ENCODE assay signal across 1 cellular context in genomic region chr16:641326-642188, GRCh38.
A peak's percentile ranks its signal among the peaks of the same experiment; 100 is the strongest.
TF ChIP-seq lines count a peak whose summit lies in the region.

TSS of gene MCRIP2 (plus strand) at chr16:641828. CDS start at chr16:641992, 164 bp downstream.

TF ChIP-seq in K562, 482 proteins besides CTCF, POLR2A, EP300 and RAD21 (continued from another document and continues in another):
- no peak for TF ChIP-seq FOXM1 (IDR thresholded peaks at IDR 0.05; ENCODE audit: low read depth)
- peak; percentile 78; the same call in 1 of the 2 replicates for TF ChIP-seq FOXM1 (CRISPR knock-in tag; IDR thresholded peaks at IDR 0.05; ENCODE audit: low read depth)
- peak; percentile 83 for TF ChIP-seq RBFOX2 (IDR thresholded peaks at IDR 0.05; ENCODE audit: low read depth, low read length)
- TF ChIP-seq ZNF23 (CRISPR knock-in tag; IDR thresholded peaks at IDR 0.05) = no peak
- 0 out of 2 replicates have a peak, but pooled peaks have one; percentile 36 for TF ChIP-seq ZNF77 (CRISPR knock-in tag; IDR thresholded peaks at IDR 0.05)
- no peak for TF ChIP-seq SAFB (IDR thresholded peaks at IDR 0.05; ENCODE audit: borderline replicate concordance, low read depth, low read length)
- peak; percentile 84 for TF ChIP-seq GATAD2B (IDR thresholded peaks at IDR 0.05; ENCODE audit: borderline replicate concordance)
- TF ChIP-seq ZNF512 (tag; IDR thresholded peaks at IDR 0.05) = no peak
- no peak for TF ChIP-seq CBFA2T3 (IDR thresholded peaks at IDR 0.05)
- TF ChIP-seq ZNF778 (CRISPR knock-in tag; IDR thresholded peaks at IDR 0.05) = no peak
- TF ChIP-seq TFAP4 (CRISPR knock-in tag; IDR thresholded peaks at IDR 0.05; ENCODE audit: borderline replicate concordance) = peak; percentile 51; the same call in 1 of the 2 replicates
- 0 out of 2 replicates have a peak, but pooled peaks have one; percentile 18 for TF ChIP-seq ZNF395 (CRISPR knock-in tag; IDR thresholded peaks at IDR 0.05)
- peak; percentile 27 for TF ChIP-seq U2AF1 (optimal IDR thresholded peaks at IDR 0.05; ENCODE audit: low read depth, low read length)
- TF ChIP-seq POLR2AphosphoS2 (IDR thresholded peaks at IDR 0.05; ENCODE audit: low read length) = no peak
- TF ChIP-seq KLF13 (tag; IDR thresholded peaks at IDR 0.05; ENCODE audit: borderline replicate concordance, low read depth) = peak; percentile 95
- peak; percentile 86 for TF ChIP-seq VEZF1 (CRISPR knock-in tag; IDR thresholded peaks at IDR 0.05)
- TF ChIP-seq ZNF347 (CRISPR knock-in tag; IDR thresholded peaks at IDR 0.05; ENCODE audit: low read depth) = no peak
- TF ChIP-seq ZNF592 (IDR thresholded peaks at IDR 0.05) = peak; percentile 2; the same call in 1 of the 2 replicates
- 0 out of 4 replicates have a peak, but pooled peaks of 1 of the 2 experiments have one; percentile 45 for TF ChIP-seq KDM4B (IDR thresholded peaks at IDR 0.05; ENCODE audit: borderline replicate concordance in 2 of 2, low read depth in 1 of 2)
- TF ChIP-seq ZFP1 (CRISPR knock-in tag; IDR thresholded peaks at IDR 0.05) = no peak
- TF ChIP-seq LEF1 (IDR thresholded peaks at IDR 0.05) = no peak
- peak; percentile 13; the same call in 1 of the 2 replicates for TF ChIP-seq ZNF511 (CRISPR knock-in tag; IDR thresholded peaks at IDR 0.05)
- TF ChIP-seq CBX3 (IDR thresholded peaks at IDR 0.05; ENCODE audit: borderline replicate concordance in 1 of 2, low read length in 2 of 2) = no peak
- no peak for TF ChIP-seq SMAD2 (IDR thresholded peaks at IDR 0.05; ENCODE audit: low read depth, low read length)
- peak in 1 of 2 experiments; percentile 56; a peak in 2 of 4 replicates for TF ChIP-seq NONO (IDR thresholded peaks at IDR 0.05; ENCODE audit: low read depth in 2 of 2, low read length in 1 of 2)
- TF ChIP-seq MNT (conservative IDR thresholded peaks at IDR 0.05) = peak; percentile 26 to 68; a peak in 1 of 4 replicates
- TF ChIP-seq ZFP91 (CRISPR knock-in tag; IDR thresholded peaks at IDR 0.05) = peak; percentile 92
- no peak for TF ChIP-seq ZSCAN32 (CRISPR knock-in tag; IDR thresholded peaks at IDR 0.05)
- no peak; the same call in 1 of the 2 replicates for TF ChIP-seq JUN (IDR thresholded peaks at IDR 0.05; ENCODE audit: borderline replicate concordance, low read depth, low read length)
- TF ChIP-seq JUN (CRISPR knock-in tag; IDR thresholded peaks at IDR 0.05; ENCODE audit: borderline replicate concordance) = 0 out of 2 replicates have a peak, but pooled peaks have one; percentile 40
- TF ChIP-seq SRSF7 (optimal IDR thresholded peaks at IDR 0.05; ENCODE audit: low read depth, low read length) = no peak
- no peak for TF ChIP-seq ZNF134 (CRISPR knock-in tag; conservative IDR thresholded peaks at IDR 0.05)
- TF ChIP-seq C11orf30 (IDR thresholded peaks at IDR 0.05; ENCODE audit: low read depth) = no peak
- peak; percentile 97 for TF ChIP-seq CXXC5 (CRISPR knock-in tag; IDR thresholded peaks at IDR 0.05)
- peak; percentile 36; the same call in 1 of the 2 replicates for TF ChIP-seq NFIC (IDR thresholded peaks at IDR 0.05)
- TF ChIP-seq MEIS2 (IDR thresholded peaks at IDR 0.05; ENCODE audit: partially characterized antibody) = peak; percentile 34
- TF ChIP-seq NFRKB (IDR thresholded peaks at IDR 0.05; ENCODE audit: low read depth) = 0 out of 2 replicates have a peak, but pooled peaks have one; percentile 33
- no peak for TF ChIP-seq MCM3 (IDR thresholded peaks at IDR 0.05)
